In the genomic region with DNA sequence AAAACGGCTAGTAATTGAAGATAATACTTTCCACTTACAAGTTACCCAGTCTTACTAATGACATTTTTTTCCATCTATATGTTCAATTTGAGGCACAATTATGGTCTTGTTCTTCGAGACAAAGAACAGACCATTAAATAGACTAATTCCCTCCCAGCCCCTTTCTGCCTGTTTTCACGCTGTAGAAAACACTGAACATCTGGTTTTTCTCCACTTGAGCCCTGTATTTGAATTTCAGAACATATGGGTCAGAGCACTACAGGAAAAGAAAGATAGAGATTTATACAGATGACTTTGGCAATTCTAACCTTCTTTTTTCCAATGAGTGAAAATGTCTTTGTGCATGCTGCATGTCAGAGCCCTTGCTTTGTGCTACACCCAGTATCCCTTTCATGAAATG, we compare ENCODE assay signal across 18 cellular contexts.
"Had no signal": no experiment of that assay in that cellular context is flagged by ENCODE, and none has a peak within 500 bp of the region (broad histone marks: within the 10 kb centered on the region; RNA-seq: fewer than 3 reads in every experiment).

No MANE protein-coding gene starts in this region.

- ATAC-seq: HepG2 had no signal

- DNase-seq: IMR-90, Karpas-422, KG1, MG63, NCI-H1092 treated with DMSO at 0.1 percent for 48 hours, NCI-H1436, NCI-H1930, NCI-H2081 treated with DMSO at 0.1 percent for 48 hours, NCI-H2171, NCI-H226, NCI-H446 treated with DMSO at 0.1 percent for 48 hours, NCI-H510A treated with DMSO at 0.1 percent for 48 hours, NCI-H69, NCI-H774, Right ventricle myocardium superior, RPMI8226, SIG-M5 had no signal
